ENCODE assay signal across 21 cellular contexts in the genomic region with DNA sequence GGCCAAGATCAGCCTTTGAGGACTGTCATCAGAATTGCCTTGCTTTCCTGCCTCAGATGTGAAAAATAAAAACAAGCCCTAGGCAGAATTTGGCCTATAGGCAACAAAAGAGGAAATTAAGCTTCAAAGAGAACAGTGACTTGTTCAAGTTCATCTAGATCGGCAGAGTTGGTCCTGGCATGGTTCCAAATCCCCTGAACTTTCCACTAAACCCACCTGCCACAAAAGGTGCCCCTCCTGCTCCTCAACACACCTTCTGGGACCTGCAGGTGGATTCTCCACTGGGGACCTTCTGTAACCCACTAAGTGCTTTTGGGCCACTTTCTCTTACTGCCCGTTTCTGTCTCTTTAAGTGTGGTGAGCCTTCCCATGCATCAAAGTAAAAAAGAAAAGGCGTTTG. TPM values are rescaled to one million over a fixed set of nuclear protein-coding genes. Genes with fewer than 3 reads are reported as not detected.
"Had no signal": no experiment of that assay in that cellular context is flagged by ENCODE, and none has a peak within 500 bp of the region (broad histone marks: within the 10 kb centered on the region; RNA-seq: fewer than 3 reads in every experiment).

No MANE protein-coding gene starts in this region.

- H3K27ac Mint-ChIP-seq: activated CD4-positive, alpha-beta memory T cell treated with anti-CD3 and anti-CD28 coated beads for 36 hours; activated CD4-positive, alpha-beta T cell treated with anti-CD3 and anti-CD28 coated beads, Interleukin-2, amount 10 ng/mL, durations not matched to agents 7 days and 5 days; activated naive CD4-positive, alpha-beta T cell treated with anti-CD3 and anti-CD28 coated beads, Interleukin-2, amount 10 ng/mL, durations not matched to agents 7 days and 5 days; activated naive CD8-positive, alpha-beta T cell treated with anti-CD3 and anti-CD28 coated beads for 36 hours; activated T-helper 2 cell treated with anti-CD3 and anti-CD28 coated beads, Interferon-gamma antibody, Interleukin-2, Interleukin-4, amounts not matched to agents 10 μg/mL and 5 μg/mL and 100 μg/mL, durations not matched to agents 14 hours and 24 hours and 36 hours; T-helper 17 cell had no signal

- H3K9me3 Mint-ChIP-seq: activated CD4-positive, alpha-beta memory T cell treated with anti-CD3 and anti-CD28 coated beads for 36 hours; activated CD4-positive, alpha-beta T cell treated with anti-CD3 and anti-CD28 coated beads, Interleukin-2, amount 10 ng/mL, durations not matched to agents 7 days and 5 days; activated naive CD4-positive, alpha-beta T cell treated with anti-CD3 and anti-CD28 coated beads, Interleukin-2, amount 10 ng/mL, durations not matched to agents 7 days and 5 days; activated naive CD8-positive, alpha-beta T cell treated with anti-CD3 and anti-CD28 coated beads for 36 hours; activated T-helper 2 cell treated with anti-CD3 and anti-CD28 coated beads, Interferon-gamma antibody, Interleukin-2, Interleukin-4, amounts not matched to agents 10 μg/mL and 5 μg/mL and 100 μg/mL, durations not matched to agents 14 hours and 24 hours and 36 hours had no signal

- H3K4me1 Mint-ChIP-seq: activated naive CD4-positive, alpha-beta T cell treated with anti-CD3 and anti-CD28 coated beads, Interleukin-2, amount 10 ng/mL, durations not matched to agents 7 days and 5 days; activated naive CD8-positive, alpha-beta T cell treated with anti-CD3 and anti-CD28 coated beads for 36 hours; T-helper 17 cell had no signal

- H3K27me3 Mint-ChIP-seq: activated naive CD8-positive, alpha-beta T cell treated with anti-CD3 and anti-CD28 coated beads for 36 hours had no signal

- H3K4me3 Mint-ChIP-seq: activated CD4-positive, alpha-beta memory T cell treated with anti-CD3 and anti-CD28 coated beads for 36 hours; activated CD4-positive, alpha-beta T cell treated with anti-CD3 and anti-CD28 coated beads, Interleukin-2, amount 10 ng/mL, durations not matched to agents 7 days and 5 days; activated naive CD4-positive, alpha-beta T cell treated with anti-CD3 and anti-CD28 coated beads, Interleukin-2, amount 10 ng/mL, durations not matched to agents 7 days and 5 days; activated naive CD8-positive, alpha-beta T cell treated with anti-CD3 and anti-CD28 coated beads for 36 hours; T-helper 17 cell had no signal

- H3K27ac ChIP-seq: brain microvascular endothelial cell, cardiac muscle cell, PC-9, VCaP had no signal

- ATAC-seq: T-helper 17 cell had no signal

- DNase-seq: activated CD4-positive, alpha-beta memory T cell treated with anti-CD3 and anti-CD28 coated beads for 36 hours; activated CD4-positive, alpha-beta T cell treated with anti-CD3 and anti-CD28 coated beads, Interleukin-2, amount 10 ng/mL, durations not matched to agents 7 days and 5 days; activated CD4-positive, CD25-positive, alpha-beta regulatory T cell; activated CD8-positive, alpha-beta memory T cell treated with anti-CD3 and anti-CD28 coated beads for 24 hours; activated gamma-delta T cell treated with Interleukin-2 at 50 U/mL for 16 hours; activated naive CD4-positive, alpha-beta T cell treated with anti-CD3 and anti-CD28 coated beads, Interleukin-2, amount 10 ng/mL, durations not matched to agents 7 days and 5 days; activated naive CD8-positive, alpha-beta T cell treated with anti-CD3 and anti-CD28 coated beads for 36 hours; activated T-cell treated with anti-CD3 and anti-CD28 coated beads for 4 hours; brain microvascular endothelial cell; Karpas-422; MM.1S; NCI-H1417; NCI-H1930; NCI-H345; NCI-H510A treated with DMSO at 0.1 percent for 48 hours; PC-9; SIG-M5; T-helper 17 cell had no signal

- H3K4me3 ChIP-seq: cardiac muscle cell, PC-9 had no signal

- H3K36me3 Mint-ChIP-seq: activated CD4-positive, alpha-beta memory T cell treated with anti-CD3 and anti-CD28 coated beads for 36 hours; activated naive CD4-positive, alpha-beta T cell treated with anti-CD3 and anti-CD28 coated beads, Interleukin-2, amount 10 ng/mL, durations not matched to agents 7 days and 5 days; activated naive CD8-positive, alpha-beta T cell treated with anti-CD3 and anti-CD28 coated beads for 36 hours had no signal

RNA-seq across cellular contexts. Expression of a gene that starts 42.5 kb away (rescaled TPM):
- total RNA-seq: activated CD4-positive, alpha-beta memory T cell treated with anti-CD3 and anti-CD28 coated beads for 36 hours; activated CD4-positive, alpha-beta T cell treated with anti-CD3 and anti-CD28 coated beads, Interleukin-2, amount 10 ng/mL, durations not matched to agents 7 days and 5 days; activated naive CD8-positive, alpha-beta T cell treated with anti-CD3 and anti-CD28 coated beads for 36 hours; activated T-helper 2 cell treated with anti-CD3 and anti-CD28 coated beads, Interferon-gamma antibody, Interleukin-2, Interleukin-4, amounts not matched to agents 10 μg/mL and 5 μg/mL and 100 μg/mL, durations not matched to agents 14 hours and 24 hours and 36 hours; T-helper 17 cell had no signal
